In the genomic region with DNA sequence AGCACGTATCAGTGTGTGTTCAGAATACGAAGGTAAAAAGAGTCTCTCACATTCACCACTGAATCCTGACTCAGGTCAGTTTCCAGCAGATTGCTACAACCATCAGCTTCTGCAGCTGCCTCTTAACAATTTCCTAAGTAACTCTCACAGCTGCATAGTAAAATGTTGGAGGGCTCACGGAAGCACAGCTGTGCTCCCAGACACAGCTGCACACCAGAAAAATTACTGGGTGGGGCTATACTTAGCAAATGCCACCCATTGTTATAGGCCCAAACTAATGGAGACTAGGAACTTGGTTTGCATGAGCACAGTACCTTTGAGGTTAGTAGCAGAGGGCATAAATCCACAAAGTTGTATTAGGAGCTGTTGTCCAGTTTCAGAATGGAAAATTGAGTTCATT, we compare ENCODE assay signal across 21 cellular contexts.
"Had no signal": no experiment of that assay in that cellular context is flagged by ENCODE, and none has a peak within 500 bp of the region (broad histone marks: within the 10 kb centered on the region; RNA-seq: fewer than 3 reads in every experiment).

No MANE protein-coding gene starts in this region.

- H3K4me1 ChIP-seq: colonic mucosa, gastroesophageal sphincter, prostate gland, right lobe of liver, suprapubic skin had no signal

- H3K27me3 Mint-ChIP-seq: activated CD4-positive, alpha-beta memory T cell treated with anti-CD3 and anti-CD28 coated beads, Interleukin-2, amount 10 ng/mL, durations not matched to agents 7 days and 5 days; T-cell; type B pancreatic cell had no signal

- H3K36me3 Mint-ChIP-seq: naive B cell, T-cell, type B pancreatic cell had no signal

- H3K9me3 ChIP-seq: colonic mucosa, gastroesophageal sphincter, prostate gland, right lobe of liver, suprapubic skin had no signal

- H3K9me3 Mint-ChIP-seq: activated CD4-positive, alpha-beta memory T cell treated with anti-CD3 and anti-CD28 coated beads, Interleukin-2, amount 10 ng/mL, durations not matched to agents 7 days and 5 days; naive B cell; T-cell; type B pancreatic cell had no signal

- DNase-seq: activated CD4-positive, alpha-beta memory T cell treated with anti-CD3 and anti-CD28 coated beads, Interleukin-2, amount 10 ng/mL, durations not matched to agents 7 days and 5 days; activated gamma-delta T cell; activated T-cell treated with anti-CD3 and anti-CD28 coated beads, Interleukin-2, amount 50 U/mL, for 48 hours; aorta; colonic mucosa; kidney; naive B cell; nucleus accumbens; right lobe of liver; stimulated activated CD4-positive, alpha-beta T cell treated with anti-CD3 and anti-CD28 coated beads, Interleukin-2, amount 100 ng/mL, for 48 hours; stimulated activated naive CD8-positive, alpha-beta T cell treated with anti-CD3 and anti-CD28 coated beads, Interleukin-15, Interleukin-2, amounts not matched to agents 100 U/mL and 50 U/mL, for 24 hours; T-cell; T1000 had no signal

- H3K27ac ChIP-seq: cardiac muscle cell, colonic mucosa, gastroesophageal sphincter, hepatocyte, prostate gland, right lobe of liver, suprapubic skin, VCaP had no signal

- H3K4me3 Mint-ChIP-seq: activated CD4-positive, alpha-beta memory T cell treated with anti-CD3 and anti-CD28 coated beads, Interleukin-2, amount 10 ng/mL, durations not matched to agents 7 days and 5 days; naive B cell; T-cell; type B pancreatic cell had no signal

- FAIRE-seq: endothelial cell of umbilical vein, kidney had no signal

- H3K4me3 ChIP-seq: cardiac muscle cell, colonic mucosa, gastroesophageal sphincter, hepatocyte, prostate gland, right lobe of liver, suprapubic skin had no signal

- H2AFZ ChIP-seq: hepatocyte had no signal

- H3K27ac Mint-ChIP-seq: activated CD4-positive, alpha-beta memory T cell treated with anti-CD3 and anti-CD28 coated beads, Interleukin-2, amount 10 ng/mL, durations not matched to agents 7 days and 5 days; naive B cell; T-cell; type B pancreatic cell had no signal

- H3K4me1 Mint-ChIP-seq: activated CD4-positive, alpha-beta memory T cell treated with anti-CD3 and anti-CD28 coated beads, Interleukin-2, amount 10 ng/mL, durations not matched to agents 7 days and 5 days; naive B cell; T-cell had no signal

- H3K36me3 ChIP-seq: cardiac muscle cell, colonic mucosa, gastroesophageal sphincter, prostate gland, right lobe of liver, suprapubic skin had no signal

- ATAC-seq: gastroesophageal sphincter; right lobe of liver; stimulated activated naive CD8-positive, alpha-beta T cell treated with anti-CD3 and anti-CD28 coated beads, Interleukin-15, Interleukin-2, amounts not matched to agents 100 U/mL and 50 U/mL, for 24 hours; T-cell had no signal

- H3K27me3 ChIP-seq: cardiac muscle cell, colonic mucosa, gastroesophageal sphincter, hepatocyte, right lobe of liver, suprapubic skin had no signal

- H3K4me2 ChIP-seq: hepatocyte had no signal
